Comparison of ENCODE assay signal across 11 cellular contexts in the genomic region with DNA sequence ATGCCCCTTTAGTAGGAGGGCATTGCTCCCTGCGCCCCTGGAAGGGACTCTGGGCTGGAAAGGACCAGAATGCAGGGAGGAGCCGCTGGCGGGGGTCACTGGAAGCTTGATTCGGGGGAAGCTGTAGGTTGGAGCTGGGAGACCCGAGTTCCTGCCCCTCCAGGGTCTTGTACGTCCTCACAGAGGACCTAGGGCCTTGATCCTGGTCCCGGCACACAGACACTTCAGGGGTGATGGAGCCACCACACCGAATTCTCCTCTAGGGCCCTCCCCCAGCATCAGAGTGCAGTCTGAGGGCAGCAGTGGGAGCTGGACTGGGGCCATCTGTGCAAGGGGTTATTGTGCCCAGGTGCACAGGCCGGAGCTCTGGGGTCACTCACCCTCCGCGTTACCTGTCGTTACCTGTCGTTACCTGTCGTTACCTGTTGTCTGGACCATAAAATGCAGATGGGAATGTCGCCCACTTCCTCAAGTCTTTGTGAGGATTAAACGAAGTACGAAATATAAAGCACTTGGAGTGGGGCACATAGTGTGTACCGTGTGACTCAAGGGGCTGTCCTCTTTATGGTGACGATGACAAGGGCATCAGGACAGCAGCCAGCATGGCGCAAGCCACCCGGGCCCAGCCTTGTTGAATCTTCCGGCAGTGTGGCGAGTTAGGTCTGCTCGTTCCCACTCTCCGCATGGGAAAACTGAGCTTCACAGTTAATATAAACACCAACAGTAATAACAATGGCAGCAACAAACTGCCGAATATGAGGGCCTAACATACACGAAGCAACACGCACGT. TPM values are rescaled to one million over a fixed set of nuclear protein-coding genes. Genes with fewer than 3 reads are reported as not detected.
DNase-seq lines count a peak whose midpoint lies in the region; ATAC-seq, FAIRE-seq and TF ChIP-seq lines count a peak whose summit lies in the region.
"Had no signal": no experiment of that assay in that cellular context is flagged by ENCODE, and none has a peak within 500 bp of the region (broad histone marks: within the 10 kb centered on the region; RNA-seq: fewer than 3 reads in every experiment).

No MANE protein-coding gene starts in this region.

- H3K79me2 ChIP-seq in PC-3 (ENCODE audit: low read length) (peaks cover 91% of the 10 kb centered on the region), neural progenitor cell (ENCODE audit: low read depth) (peaks cover 93% of the 10 kb centered on the region)

- TF ChIP-seq POLR2A in A549 (IDR thresholded peaks at IDR 0.05; ENCODE audit: low read length) (no peak), esophagus muscularis mucosa (IDR thresholded peaks at IDR 0.05; ENCODE audit: low read depth) (no peak), GM12892 (IDR thresholded peaks at IDR 0.05; ENCODE audit: low read depth, low read length) (no peak)

- FAIRE-seq in A549 (lab: Jason Lieb, UNC) (no peak), GM12892 (lab: Jason Lieb, UNC) (no peak)

- H3K4me3 ChIP-seq in A549 (no peak overlapping the region), PC-3 (ENCODE audit: low read length) (no peak overlapping the region), esophagus muscularis mucosa (no peak overlapping the region), neural progenitor cell (no peak overlapping the region), ascending aorta (no peak overlapping the region)

- TF ChIP-seq CTCF in A549 (IDR thresholded peaks at IDR 0.05): no peak
- TF ChIP-seq CTCF in PC-3 (conservative IDR thresholded peaks at IDR 0.05; ENCODE audit: low read depth, low read length): no peak
- TF ChIP-seq CTCF in esophagus muscularis mucosa (IDR thresholded peaks at IDR 0.05): no peak
- no peak for TF ChIP-seq CTCF in neural progenitor cell (IDR thresholded peaks at IDR 0.05)
- no peak for TF ChIP-seq CTCF in ascending aorta (IDR thresholded peaks at IDR 0.05)

- POLR2A ChIA-PET in A549 (lab: Yijun Ruan, JAX): interaction anchor here (0.5 kb wide), 1 partner anchor 75 kb away, joined by 3 read pairs; no protein-coding TSS in a partner anchor
- POLR2A ChIA-PET in PC-3 (lab: Charles Lee; ENCODE audit: unreplicated experiment): interaction anchor here (0.5 kb wide), 1 partner anchor 12 kb away, joined by 3 read pairs; no protein-coding TSS in a partner anchor

- H3K36me3 ChIP-seq in PC-3 (ENCODE audit: low read depth, low read length) (no peaks in the 10 kb centered on the region; the same call in 1 of the 2 replicates), esophagus muscularis mucosa (no peaks in the 10 kb centered on the region), neural progenitor cell (no peaks in the 10 kb centered on the region), ascending aorta (no peaks in the 10 kb centered on the region)

- BruUV-seq in PC-3 (replicated peaks; lab: Mats Ljungman, UMichigan): TSS peak; percentile 96

- no peaks in the 10 kb centered on the region for H3K9me2 ChIP-seq in PC-3 (replicated peaks; ENCODE audit: low read length)

- TF ChIP-seq RAD21 in A549 (conservative IDR thresholded peaks at IDR 0.05 in 1 of 2, IDR thresholded peaks at IDR 0.05 in 1 of 2): no peak

- no peak overlapping the region for H3K4me3 Mint-ChIP-seq in neural progenitor cell
- H3K4me3 Mint-ChIP-seq: activated B cell treated with CpG ODN at 0.5 μM for 24 hours had no signal

- peaks cover 6% of the 10 kb centered on the region for H3F3A ChIP-seq in PC-3 (ENCODE audit: low read length, unreplicated experiment)
- H3F3A ChIP-seq in neural progenitor cell (ENCODE audit: low read depth): peaks cover 13% of the 10 kb centered on the region

- 0 out of 2 replicates have a peak, but pooled peaks cover 4% of the 10 kb centered on the region for H4K20me1 ChIP-seq in PC-3 (ENCODE audit: low read length)
- peaks cover 97% of the 10 kb centered on the region for H4K20me1 ChIP-seq in neural progenitor cell (ENCODE audit: low read depth)

- H3K27ac Mint-ChIP-seq in neural progenitor cell: peak overlapping the region; percentile 98
- H3K27ac Mint-ChIP-seq: activated B cell treated with CpG ODN at 0.5 μM for 24 hours had no signal

- H3K27me3 ChIP-seq in PC-3 (ENCODE audit: low read length) (no peaks in the 10 kb centered on the region), esophagus muscularis mucosa (no peaks in the 10 kb centered on the region), neural progenitor cell (no peaks in the 10 kb centered on the region), ascending aorta (no peaks in the 10 kb centered on the region)

- H3K9me3 ChIP-seq in A549 (no peaks in the 10 kb centered on the region), PC-3 (ENCODE audit: low read length) (no peaks in the 10 kb centered on the region), esophagus muscularis mucosa (no peaks in the 10 kb centered on the region), neural progenitor cell (ENCODE audit: low read depth) (no peaks in the 10 kb centered on the region), ascending aorta (no peaks in the 10 kb centered on the region)

- no peaks in the 10 kb centered on the region for H3K9me3 Mint-ChIP-seq in neural progenitor cell
- H3K9me3 Mint-ChIP-seq: activated B cell treated with CpG ODN at 0.5 μM for 24 hours had no signal

- 0 out of 2 replicates have a peak overlapping the region, but pooled peaks have one; percentile 5 for H2AFZ ChIP-seq in PC-3 (ENCODE audit: low read length)
- no peak overlapping the region for H2AFZ ChIP-seq in neural progenitor cell (replicated peaks)

- ATAC-seq in A549: peak; percentile 1 to 25; a peak in 5 of 6 replicates
- ATAC-seq in PC-3: peak; percentile 58

- H3K4me2 ChIP-seq in A549: peak overlapping the region; percentile 41
- peak overlapping the region; percentile 64 for H3K4me2 ChIP-seq in PC-3 (ENCODE audit: low read length)
- peak overlapping the region; percentile 46 for H3K4me2 ChIP-seq in neural progenitor cell

- no peak for TF ChIP-seq EP300 in A549 (IDR thresholded peaks at IDR 0.05)
- TF ChIP-seq EP300 in esophagus muscularis mucosa (IDR thresholded peaks at IDR 0.05): no peak

- H3K36me3 Mint-ChIP-seq in neural progenitor cell: peaks cover 3% of the 10 kb centered on the region

- DNase-seq in A549 (ENCODE audit: low read depth in 1 of 2, low spot score in 1 of 2) (no peak), PC-3 (peak; percentile 64), esophagus muscularis mucosa (ENCODE audit: extremely low spot score) (no peak), neural progenitor cell (ENCODE audit: low spot score) (no peak), MV-4-11 (lab: John Stamatoyannopoulos, UW) (no peak), C1 segment of cervical spinal cord (lab: John Stamatoyannopoulos, UW) (no peak), GM12892 (ENCODE audit: insufficient read length) (no peak), ascending aorta (ENCODE audit: low spot score in 2 of 2) (no peak)
- DNase-seq: activated B cell treated with CpG ODN at 0.5 μM for 24 hours, NCI-H2029 treated with DMSO at 0.1 percent for 48 hours, RPMI8226 had no signal

- H3K27me3 Mint-ChIP-seq in neural progenitor cell (ENCODE audit: insufficient read depth, low read depth): peaks cover 4% of the 10 kb centered on the region
- H3K27me3 Mint-ChIP-seq: activated B cell treated with CpG ODN at 0.5 μM for 24 hours had no signal

- H3K27ac ChIP-seq in A549 (peak overlapping the region; percentile 49 to 77), PC-3 (ENCODE audit: low read length) (peak overlapping the region; percentile 94), esophagus muscularis mucosa (replicated peaks in 1 of 4) (peak overlapping the region; percentile 23 to 57 (median 56)), neural progenitor cell (peak overlapping the region; percentile 89), ascending aorta (no peak overlapping the region)

- intact Hi-C loops in PC-3 (cut with micrococcal nuclease): loop anchor here (5.0 kb wide), 1 partner anchor 86 kb away; no protein-coding TSS in a partner anchor
- intact Hi-C loops in esophagus muscularis mucosa (cut with DNase I): no loop called here
- intact Hi-C loops in ascending aorta (cut with DNase I): no loop called here

- peaks cover 61% of the 10 kb centered on the region for H3K4me1 Mint-ChIP-seq in neural progenitor cell

- H3K4me1 ChIP-seq in A549: peaks cover 100% of the 10 kb centered on the region
- peaks cover 35% of the 10 kb centered on the region for H3K4me1 ChIP-seq in PC-3 (ENCODE audit: insufficient read depth, low read length)
- peaks cover 46 to 84% (median 74%) of the 10 kb centered on the region in 4 donors for H3K4me1 ChIP-seq in esophagus muscularis mucosa
- H3K4me1 ChIP-seq in neural progenitor cell: peaks cover 16% of the 10 kb centered on the region
- H3K4me1 ChIP-seq in ascending aorta: no peaks in the 10 kb centered on the region

- 66% methylated on average over 29 of the region's 29 CpGs for WGBS in A549 (ENCODE audit: missing lambda C conversion rate)
- 88% methylated on average over 25 of the region's 29 CpGs for WGBS in esophagus muscularis mucosa

- H3K9ac ChIP-seq in PC-3 (ENCODE audit: low read length): peak overlapping the region; percentile 78
- H3K9ac ChIP-seq in neural progenitor cell: peak overlapping the region; percentile 13

- CTCF ChIA-PET in A549 (lab: Yijun Ruan, JAX): interaction anchor here (0.5 to 2.1 kb wide), 6 partner anchors 16 to 117 kb away, joined by 3 to 7 read pairs (median 4); no protein-coding TSS in a partner anchor
- CTCF ChIA-PET in PC-3 (lab: Charles Lee): interaction anchor here (0.5 to 0.6 kb wide), 2 partner anchors 89 to 204 kb away, joined by 3 read pairs; no protein-coding TSS in a partner anchor

TF ChIP-seq in A549, 52 proteins besides CTCF, POLR2A, EP300 and RAD21:
- TF ChIP-seq CEBPB (IDR thresholded peaks at IDR 0.05): 0 out of 4 replicates have a peak, but pooled peaks of 1 of the 2 experiments have one; percentile 30
- TF ChIP-seq, protein P1, sequence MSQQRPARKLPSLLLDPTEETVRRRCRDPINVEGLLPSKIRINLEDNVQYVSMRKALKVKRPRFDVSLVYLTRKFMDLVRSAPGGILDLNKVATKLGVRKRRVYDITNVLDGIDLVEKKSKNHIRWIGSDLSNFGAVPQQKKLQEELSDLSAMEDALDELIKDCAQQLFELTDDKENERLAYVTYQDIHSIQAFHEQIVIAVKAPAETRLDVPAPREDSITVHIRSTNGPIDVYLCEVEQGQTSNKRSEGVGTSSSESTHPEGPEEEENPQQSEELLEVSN (IDR thresholded peaks at IDR 0.05; ENCODE audit: borderline replicate concordance, low read depth): no peak

RNA-seq across cellular contexts. Expression of a gene that starts 48.6 kb away (rescaled TPM):
- polyA plus RNA-seq in A549 (2011; rRNA removed): 21.6 and 44.7 TPM in 2 replicates
- 78.5 and 97.9 TPM in 2 replicates for polyA plus RNA-seq in A549 (2012; cell fraction: cytosol; rRNA removed)
- polyA plus RNA-seq in A549 (2012; cell fraction: nucleus; rRNA removed): 128 and 142 TPM in 2 replicates
- polyA plus RNA-seq in A549 (2017; fragmentation: RNase III; extraction: RNeasy Plus Mini Kit Qiagen cat#74134 plus additional on column Dnase treatment): 118 to 129 TPM (median 125 TPM) in 3 replicates
- 89.1 and 130 TPM in 2 replicates for polyA minus RNA-seq in A549 (2011; rRNA and poly(A)+ RNA removed)
- 25.7 and 43.7 TPM in 2 replicates for total RNA-seq in PC-3 (2014; rRNA removed)
- total RNA-seq in esophagus muscularis mucosa: 10 to 100 TPM; 14.5 to 24.6 (median 21.0) TPM
- 6.6 and 12.5 TPM in 2 replicates for total RNA-seq in neural progenitor cell (ENCODE audit: low replicate concordance)
- polyA plus RNA-seq in GM12892 (2012; ENCODE audit: missing spikeins): 10.2 TPM
- total RNA-seq in ascending aorta: 110 TPM

Comparison
In these comparisons a context has a peak if more than half of its experiments do, and no peak if none do; other contexts are left out.
1. H3K27ac ChIP-seq: peak in A549 (2 of 2), PC-3 (single experiment), esophagus muscularis mucosa (4 of 4) and neural progenitor cell (single experiment); none in ascending aorta (0 of 2).
2. Peak in every context shown above with its lines, with median percentiles within 50 percentile points of each other: H3K4me2 ChIP-seq.